1 cellular context compared by ENCODE assay signal in the genomic region with DNA sequence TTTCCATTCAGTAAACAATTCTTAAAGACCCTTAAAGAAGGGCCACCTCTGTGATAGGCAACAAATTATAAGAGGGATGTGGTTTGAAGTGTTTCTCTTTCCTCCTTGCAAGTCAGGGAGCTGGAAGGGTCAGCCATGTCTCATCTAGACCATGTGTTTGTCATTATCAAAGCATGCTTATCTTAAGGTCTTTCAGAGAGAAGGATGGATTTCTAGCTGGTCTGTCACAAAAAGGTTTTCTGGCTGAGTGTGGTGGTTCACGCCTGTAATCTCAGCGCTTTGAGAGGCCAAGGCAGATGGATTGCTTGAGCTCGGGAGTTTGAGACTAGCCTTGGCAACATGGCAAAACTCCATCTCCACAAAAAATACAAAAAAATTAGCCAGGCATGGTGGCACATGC.
TF ChIP-seq lines count a peak whose summit lies in the region.

No MANE protein-coding gene starts in this region.

TF ChIP-seq in SK-N-SH, 30 proteins besides CTCF, POLR2A, EP300 and RAD21 (continued from another document):
- TF ChIP-seq IRF3 (IDR thresholded peaks at IDR 0.05; ENCODE audit: low read depth, low read length) (no peak), FOSL2 (IDR thresholded peaks at IDR 0.05; ENCODE audit: borderline replicate concordance, low read depth) (no peak), PBX3 (IDR thresholded peaks at IDR 0.05) (no peak), POLR2AphosphoS5 (IDR thresholded peaks at IDR 0.05; ENCODE audit: low read depth, low read length) (no peak), TAF1 (IDR thresholded peaks at IDR 0.05; ENCODE audit: borderline replicate concordance, low read depth, low read length) (no peak), MXI1 (IDR thresholded peaks at IDR 0.05; ENCODE audit: low read depth, low read length) (no peak)
- TF ChIP-seq, protein P1, sequence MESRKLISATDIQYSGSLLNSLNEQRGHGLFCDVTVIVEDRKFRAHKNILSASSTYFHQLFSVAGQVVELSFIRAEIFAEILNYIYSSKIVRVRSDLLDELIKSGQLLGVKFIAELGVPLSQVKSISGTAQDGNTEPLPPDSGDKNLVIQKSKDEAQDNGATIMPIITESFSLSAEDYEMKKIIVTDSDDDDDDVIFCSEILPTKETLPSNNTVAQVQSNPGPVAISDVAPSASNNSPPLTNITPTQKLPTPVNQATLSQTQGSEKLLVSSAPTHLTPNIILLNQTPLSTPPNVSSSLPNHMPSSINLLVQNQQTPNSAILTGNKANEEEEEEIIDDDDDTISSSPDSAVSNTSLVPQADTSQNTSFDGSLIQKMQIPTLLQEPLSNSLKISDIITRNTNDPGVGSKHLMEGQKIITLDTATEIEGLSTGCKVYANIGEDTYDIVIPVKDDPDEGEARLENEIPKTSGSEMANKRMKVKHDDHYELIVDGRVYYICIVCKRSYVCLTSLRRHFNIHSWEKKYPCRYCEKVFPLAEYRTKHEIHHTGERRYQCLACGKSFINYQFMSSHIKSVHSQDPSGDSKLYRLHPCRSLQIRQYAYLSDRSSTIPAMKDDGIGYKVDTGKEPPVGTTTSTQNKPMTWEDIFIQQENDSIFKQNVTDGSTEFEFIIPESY (IDR thresholded peaks at IDR 0.05; ENCODE audit: borderline replicate concordance, low read depth) = no peak
TF ChIP-seq in SK-N-SH: peak in this region for 0.
